Comparison of ENCODE assay signal across 18 cellular contexts in the genomic region with DNA sequence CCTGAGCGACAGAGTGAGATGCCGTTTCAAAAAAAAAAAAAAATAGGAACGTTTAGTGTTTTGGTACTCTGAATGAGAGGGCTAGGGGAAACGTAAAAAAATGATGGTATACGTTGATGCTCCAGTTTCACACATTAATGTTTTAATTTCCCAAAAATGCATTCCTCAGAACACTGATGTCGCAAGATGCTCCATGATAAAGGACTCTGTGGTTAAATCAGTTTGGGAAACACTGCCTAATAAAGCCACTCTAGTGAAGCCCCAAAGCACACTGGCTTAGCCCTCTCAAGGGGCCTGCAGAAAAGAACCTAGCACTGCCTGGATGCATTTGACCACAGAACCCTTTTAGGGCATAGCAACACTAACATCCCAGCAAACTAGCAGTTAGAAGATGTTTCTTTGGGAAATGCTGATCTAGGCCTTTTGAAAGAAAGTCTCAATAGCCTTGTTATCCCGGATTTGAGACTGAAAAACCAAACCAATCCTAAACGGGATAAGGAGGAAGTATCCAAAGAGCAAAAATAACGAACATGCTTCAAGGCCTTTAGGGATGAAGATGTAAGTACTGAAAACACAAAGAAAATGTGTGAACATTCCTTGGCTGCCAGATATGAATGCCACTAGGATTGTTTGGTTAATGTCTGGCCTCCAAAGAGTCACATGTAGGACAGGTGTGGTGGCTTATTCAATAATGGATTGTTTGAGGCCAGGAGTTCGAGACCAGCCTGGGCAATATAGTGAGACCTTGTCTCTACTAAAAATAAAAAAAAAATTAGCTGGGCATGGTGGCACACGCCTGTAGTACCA.
"Had no signal": no experiment of that assay in that cellular context is flagged by ENCODE, and none has a peak within 500 bp of the region (broad histone marks: within the 10 kb centered on the region; RNA-seq: fewer than 3 reads in every experiment).

No MANE protein-coding gene starts in this region.

- H3K27me3 ChIP-seq: colonic mucosa, dorsolateral prefrontal cortex, heart right ventricle, stomach, suprapubic skin, tibial nerve had no signal

- H3K27ac ChIP-seq: colonic mucosa, dorsolateral prefrontal cortex, heart right ventricle, lower lobe of right lung, stomach, suprapubic skin, tibial nerve, VCaP had no signal

- DNase-seq: activated CD4-positive, alpha-beta memory T cell treated with anti-CD3 and anti-CD28 coated beads, Interleukin-2, amount 10 ng/mL, durations not matched to agents 7 days and 5 days; activated CD4-positive, alpha-beta T cell treated with anti-CD3 and anti-CD28 coated beads, Interleukin-2, amount 10 ng/mL, durations not matched to agents 24 days and 14 days; activated effector memory CD4-positive, alpha-beta T cell treated with anti-CD3 and anti-CD28 coated beads, Interleukin-2, amount 50 U/mL, for 16 hours; activated T-cell treated with anti-CD3 and anti-CD28 coated beads for 4 hours; colonic mucosa; dorsolateral prefrontal cortex; effector memory CD8-positive, alpha-beta T cell; heart right ventricle; kidney; lower lobe of right lung; naive B cell; nucleus accumbens; stimulated activated CD4-positive, alpha-beta T cell treated with anti-CD3 and anti-CD28 coated beads, Interleukin-15, amount 100 ng/mL, for 24 hours; stomach had no signal

- H3K36me3 ChIP-seq: colonic mucosa, lower lobe of right lung, stomach, suprapubic skin, tibial nerve had no signal

- H3K4me3 ChIP-seq: colonic mucosa, dorsolateral prefrontal cortex, heart right ventricle, lower lobe of right lung, smooth muscle cell, stomach, suprapubic skin, tibial nerve had no signal

- H3K4me1 ChIP-seq: colonic mucosa had no signal

- H3K9me3 ChIP-seq: colonic mucosa, heart right ventricle, lower lobe of right lung, stomach, suprapubic skin, tibial nerve had no signal
